ENCODE assay signal across 9 cellular contexts in genomic region chr6:18585032-18585573, GRCh38.
DNase-seq lines count a peak whose midpoint lies in the region; ATAC-seq and TF ChIP-seq lines count a peak whose summit lies in the region.
"Had no signal": no experiment of that assay in that cellular context is flagged by ENCODE, and none has a peak within 500 bp of the region (broad histone marks: within the 10 kb centered on the region; RNA-seq: fewer than 3 reads in every experiment).

No MANE protein-coding gene starts in this region.

- H3K27ac Mint-ChIP-seq in endothelial cell (ENCODE audit: unreplicated experiment) = no peak overlapping the region
- H3K27ac Mint-ChIP-seq: activated CD8-positive, alpha-beta T cell treated with anti-CD3 and anti-CD28 coated beads for 36 hours had no signal

- no peaks in the 10 kb centered on the region for H3K9me3 ChIP-seq in left lung

- H3K27me3 Mint-ChIP-seq in endothelial cell (ENCODE audit: unreplicated experiment) = no peaks in the 10 kb centered on the region

- H3K4me1 ChIP-seq in left lung = no peaks in the 10 kb centered on the region

- H3K27me3 ChIP-seq in BJ (ENCODE audit: control insufficient read depth, insufficient read depth, low read length) = no peaks in the 10 kb centered on the region
- no peaks in the 10 kb centered on the region for H3K27me3 ChIP-seq in left lung

- H3K36me3 Mint-ChIP-seq in endothelial cell (ENCODE audit: low read depth, unreplicated experiment) = no peaks in the 10 kb centered on the region

- no peaks in the 10 kb centered on the region for H3K9me3 Mint-ChIP-seq in endothelial cell (ENCODE audit: unreplicated experiment)
- H3K9me3 Mint-ChIP-seq: activated CD8-positive, alpha-beta T cell treated with anti-CD3 and anti-CD28 coated beads for 36 hours had no signal

- H3K4me3 Mint-ChIP-seq in endothelial cell (ENCODE audit: unreplicated experiment) = no peak overlapping the region
- H3K4me3 Mint-ChIP-seq: activated CD8-positive, alpha-beta T cell treated with anti-CD3 and anti-CD28 coated beads for 36 hours had no signal

- intact Hi-C loops in left lung (cut with DNase I) = no loop called here

- no peak overlapping the region for H3K27ac ChIP-seq in left lung

- ATAC-seq in left lung = peak; percentile 94
- ATAC-seq: activated CD8-positive, alpha-beta T cell treated with anti-CD3 and anti-CD28 coated beads for 36 hours had no signal

- H3K4me1 Mint-ChIP-seq in endothelial cell (ENCODE audit: unreplicated experiment) = peaks cover 3% of the 10 kb centered on the region

- peak; percentile 1 for DNase-seq in BJ (ENCODE audit: low read depth)
- peak; percentile 96 for DNase-seq in M059J (ENCODE audit: low read depth)
- peak; percentile 38 for DNase-seq in amniotic stem cell (lab: John Stamatoyannopoulos, UW)
- peak in 1 of 2 donors; percentile 50 for DNase-seq in left lung
- DNase-seq in NCI-H1417 treated with DMSO at 0.1 percent for 48 hours (lab: John Stamatoyannopoulos, UW) = no peak
- no peak for DNase-seq in endothelial cell (ENCODE audit: low spot score)
- DNase-seq in DMS114 treated with DMSO at 0.1 percent for 48 hours (lab: John Stamatoyannopoulos, UW; ENCODE audit: unreplicated experiment) = no peak
- no peak for DNase-seq in NCI-H82 (lab: John Stamatoyannopoulos, UW)
- DNase-seq: activated CD8-positive, alpha-beta T cell treated with anti-CD3 and anti-CD28 coated beads for 36 hours had no signal

- CTCF ChIA-PET in BJ (lab: Yijun Ruan, JAX) = no interaction called here

- POLR2A ChIA-PET in BJ (lab: Charles Lee) = no interaction called here

- H3K36me3 ChIP-seq in BJ (ENCODE audit: control insufficient read depth, insufficient read depth, low read length) (no peaks in the 10 kb centered on the region), left lung (no peaks in the 10 kb centered on the region)

- TF ChIP-seq CTCF in BJ (IDR thresholded peaks at IDR 0.05; ENCODE audit: insufficient read depth, low read depth, low read length) (no peak), left lung (IDR thresholded peaks at IDR 0.05) (no peak), endothelial cell (IDR thresholded peaks at IDR 0.05; ENCODE audit: unreplicated experiment) (no peak)

- H3K4me3 ChIP-seq in BJ (ENCODE audit: low read depth, low read length) (no peak overlapping the region), left lung (no peak overlapping the region)

Comparison
In these comparisons a context has a peak if more than half of its experiments do, and no peak if none do; other contexts are left out.
1. DNase-seq: peak in BJ (single experiment), M059J (single experiment) and amniotic stem cell (single experiment); none in NCI-H1417 treated with DMSO at 0.1 percent for 48 hours (single experiment), endothelial cell (single experiment), DMS114 treated with DMSO at 0.1 percent for 48 hours (single experiment) and NCI-H82 (single experiment).